Comparison of ENCODE assay signal across 9 cellular contexts in the genomic region with DNA sequence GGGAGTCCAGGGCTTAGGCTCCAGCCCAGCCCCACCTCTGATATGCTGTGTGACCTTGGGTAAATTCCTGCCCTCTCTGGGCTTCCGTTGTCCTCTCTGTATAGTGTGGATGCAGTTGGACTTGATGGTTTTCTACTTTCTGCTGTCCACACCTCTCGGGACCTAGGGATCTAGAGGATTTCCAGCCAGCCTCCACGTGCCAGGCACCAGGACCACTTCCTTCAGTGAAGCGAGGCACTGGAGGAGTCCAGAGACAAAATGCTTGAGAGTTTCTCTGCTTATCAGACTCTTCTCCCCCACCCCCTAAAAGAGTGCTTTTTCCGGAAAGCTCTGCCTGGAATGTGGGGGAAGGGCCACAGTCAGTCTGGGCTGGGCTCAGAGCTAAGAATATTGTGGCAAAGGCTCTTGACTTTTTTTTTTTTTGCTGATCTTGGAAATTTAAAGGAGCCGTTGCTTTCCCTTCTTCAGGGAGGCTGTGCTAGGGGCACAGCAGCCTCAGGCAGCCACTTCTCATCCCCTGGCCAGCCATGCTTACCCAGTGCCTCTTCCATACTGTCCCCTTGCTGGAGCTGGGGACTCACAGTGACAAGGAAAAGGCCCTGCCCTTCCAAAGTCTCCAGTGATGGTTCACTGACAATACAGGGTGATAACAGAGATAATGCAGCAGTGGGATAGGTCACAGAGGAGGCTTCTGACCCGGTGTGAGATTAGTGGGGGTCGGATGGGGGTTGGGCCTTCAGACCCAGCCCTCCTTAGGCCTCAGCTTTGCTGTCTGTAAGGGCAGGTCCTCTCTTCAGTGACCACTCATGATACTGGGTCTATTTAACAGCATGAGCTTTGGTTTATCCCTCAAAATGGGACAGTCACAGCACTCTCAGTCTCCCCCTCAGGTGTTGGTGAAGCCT. TPM values are rescaled to one million over a fixed set of nuclear protein-coding genes. Genes with fewer than 3 reads are reported as not detected.
A peak's percentile ranks its signal among the peaks of the same experiment; 100 is the strongest.
DNase-seq lines count a peak whose midpoint lies in the region; ATAC-seq and TF ChIP-seq lines count a peak whose summit lies in the region.
"Had no signal": no experiment of that assay in that cellular context is flagged by ENCODE, and none has a peak within 500 bp of the region (broad histone marks: within the 10 kb centered on the region; RNA-seq: fewer than 3 reads in every experiment).

No MANE protein-coding gene starts in this region.

- ATAC-seq in left ventricle myocardium superior: peak; percentile 4
- ATAC-seq in GM21390 (IDR thresholded peaks at IDR 0.05; ENCODE audit: unreplicated experiment): no peak

- no TSS peak for BruUV-seq in OCI-LY7 (replicated peaks; lab: Mats Ljungman, UMichigan)

- DNase-seq in ELR (ENCODE audit: low read depth): peak; percentile 29
- DNase-seq in amniotic epithelial cell (ENCODE audit: low read depth): peak; percentile 94
- DNase-seq in left ventricle myocardium superior: no peak
- no peak for DNase-seq in DMS53 treated with DMSO at 0.1 percent for 48 hours (lab: John Stamatoyannopoulos, UW; ENCODE audit: unreplicated experiment)
- DNase-seq in NCI-H2171 (lab: John Stamatoyannopoulos, UW): no peak
- no peak for DNase-seq in OCI-LY7 (ENCODE audit: low spot score)
- DNase-seq: head of caudate nucleus had no signal

- H3K4me3 ChIP-seq in skeletal muscle tissue (ENCODE audit: low read length in 3 of 3) (peak overlapping the region in 2 of 3 donors; percentile 17 to 52), OCI-LY7 (ENCODE audit: low read depth, low read length, poor library complexity, severe bottlenecking) (no peak overlapping the region)

- H3K9me3 ChIP-seq in skeletal muscle tissue (ENCODE audit: control insufficient read depth in 3 of 3, low read length in 3 of 3) (no peaks in the 10 kb centered on the region), OCI-LY7 (ENCODE audit: low read length) (no peaks in the 10 kb centered on the region)

- peak overlapping the region; percentile 100 for H3K27ac ChIP-seq in skeletal muscle tissue (ENCODE audit: low read depth, low read length)
- no peak overlapping the region for H3K27ac ChIP-seq in OCI-LY7 (ENCODE audit: low read depth, low read length, poor library complexity, severe bottlenecking)

- intact Hi-C loops in left ventricle myocardium superior (cut with micrococcal nuclease): no loop called here
- intact Hi-C loops in OCI-LY7 (cut with micrococcal nuclease; ENCODE audit: unreplicated experiment): no loop called here

- H3K4me2 ChIP-seq in OCI-LY7 (ENCODE audit: low read length): no peak overlapping the region

- no peak overlapping the region for H2AFZ ChIP-seq in OCI-LY7 (ENCODE audit: low read length)

- no peaks in the 10 kb centered on the region for H4K20me1 ChIP-seq in OCI-LY7 (ENCODE audit: insufficient read depth, low read length)

- POLR2A ChIA-PET in OCI-LY7 (lab: Charles Lee): interaction anchor here (0.7 to 1.5 kb wide), 2 partner anchors 12 to 418 kb away, joined by 3 read pairs; no protein-coding TSS in a partner anchor

- peak overlapping the region; percentile 32 to 66 (median 61) for H3K9ac ChIP-seq in skeletal muscle tissue (ENCODE audit: low read depth in 1 of 3, low read length in 3 of 3)

- H3K79me2 ChIP-seq in OCI-LY7 (ENCODE audit: insufficient read depth, low read depth, low read length): no peaks in the 10 kb centered on the region

- CTCF ChIA-PET in OCI-LY7 (lab: Charles Lee; ENCODE audit: unreplicated experiment): no interaction called here

- H3K36me3 ChIP-seq in skeletal muscle tissue (ENCODE audit: control insufficient read depth in 3 of 3, insufficient read depth in 3 of 3, low read length in 3 of 3) (no peaks in the 10 kb centered on the region), OCI-LY7 (ENCODE audit: insufficient read depth, low read length) (no peaks in the 10 kb centered on the region)

- H3K4me1 ChIP-seq in skeletal muscle tissue (ENCODE audit: control insufficient read depth in 3 of 3, insufficient read depth in 3 of 3, low read length in 3 of 3) (peaks cover 70 to 77% (median 73%) of the 10 kb centered on the region in 3 donors), OCI-LY7 (ENCODE audit: insufficient read depth, low read length, poor library complexity, severe bottlenecking) (no peaks in the 10 kb centered on the region)

- no peaks in the 10 kb centered on the region for H3K27me3 ChIP-seq in skeletal muscle tissue (ENCODE audit: control insufficient read depth in 3 of 3, insufficient read depth in 3 of 3, low read length in 3 of 3)

- no peaks in the 10 kb centered on the region for H3K9me2 ChIP-seq in OCI-LY7 (ENCODE audit: insufficient read depth, low read length)

- TF ChIP-seq CTCF in OCI-LY7 (conservative IDR thresholded peaks at IDR 0.05; ENCODE audit: low read length): no peak

RNA-seq across cellular contexts. Expression of a gene that starts 2.9 kb away (rescaled TPM):
- total RNA-seq in left ventricle myocardium superior (58.5 TPM), skeletal muscle tissue (237 TPM), OCI-LY7 (2022) (not detected in 2 replicates)
- 0.33 TPM in 1 of 2 replicates, not detected in the other for total RNA-seq in OCI-LY7 (2014; rRNA removed; shearing (Covaris generic))

RNA-seq across cellular contexts. Expression of a gene that starts 33.5 kb away (rescaled TPM):
- 8.4 TPM for total RNA-seq in left ventricle myocardium superior
- 7.8 TPM for total RNA-seq in skeletal muscle tissue
- total RNA-seq in OCI-LY7 (2014; rRNA removed; shearing (Covaris generic)): 13.5 and 14.3 TPM in 2 replicates
- 49.9 and 57.3 TPM in 2 replicates for total RNA-seq in OCI-LY7 (2022)

Comparison
In these comparisons a context has a peak if more than half of its experiments do, and no peak if none do; other contexts are left out.
1. DNase-seq: peak in ELR (single experiment) and amniotic epithelial cell (single experiment); none in left ventricle myocardium superior (single experiment), DMS53 treated with DMSO at 0.1 percent for 48 hours (single experiment), NCI-H2171 (single experiment) and OCI-LY7 (single experiment).
2. RNA of a gene that starts 2.9 kb away (total RNA-seq): 237 TPM in skeletal muscle tissue (single experiment) and 58.5 TPM in left ventricle myocardium superior (single experiment); 0.33 TPM in OCI-LY7; every median in the first group is over 10 times any median in the second.